ENCODE assay signal across 1 cellular context in the genomic region with DNA sequence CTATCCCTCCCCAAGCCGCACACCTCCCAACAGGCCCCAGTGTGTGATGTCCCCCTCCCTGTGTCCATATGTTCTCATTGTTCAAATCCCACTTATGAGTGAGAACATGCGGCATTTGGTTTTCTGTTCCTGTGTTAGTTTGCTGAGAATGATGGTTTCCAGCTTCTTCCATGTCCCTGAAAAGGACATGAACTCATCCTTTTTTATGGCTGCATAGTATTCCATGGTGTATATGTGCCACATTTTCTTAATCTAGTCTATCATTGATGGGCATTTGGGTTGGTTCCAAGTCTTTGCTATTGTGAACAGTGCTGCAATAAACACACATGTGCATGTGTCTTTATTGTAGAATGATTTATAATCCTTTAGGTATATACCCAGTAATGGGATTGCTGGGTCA.
TF ChIP-seq lines count a peak whose summit lies in the region.

No MANE protein-coding gene starts in this region.

TF ChIP-seq in HEK293, 187 proteins besides CTCF, POLR2A, EP300 and RAD21 (continued from another document):
- TF ChIP-seq, protein P1, sequence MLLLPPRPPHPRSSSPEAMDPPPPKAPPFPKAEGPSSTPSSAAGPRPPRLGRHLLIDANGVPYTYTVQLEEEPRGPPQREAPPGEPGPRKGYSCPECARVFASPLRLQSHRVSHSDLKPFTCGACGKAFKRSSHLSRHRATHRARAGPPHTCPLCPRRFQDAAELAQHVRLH (tag by site-specific recombination; IDR thresholded peaks at IDR 0.05), result peak; percentile 41; the same call in 1 of the 2 replicates
